ENCODE assay signal across 8 cellular contexts in genomic region chr2:126503476-126503875, GRCh38.
"Had no signal": no experiment of that assay in that cellular context is flagged by ENCODE, and none has a peak within 500 bp of the region (broad histone marks: within the 10 kb centered on the region; RNA-seq: fewer than 3 reads in every experiment).

No MANE protein-coding gene starts in this region.

- ATAC-seq: GM12878 had no signal

- DNase-seq: GDM1, GF-D8 had no signal

- H3K4me3 ChIP-seq: GM12878 had no signal

- FAIRE-seq: G401.6, GM12878, GM12891, GM12892, GM18507, GM19239 had no signal
